Comparison of ENCODE assay signal across 10 cellular contexts in genomic region chr1:11384170-11384554, GRCh38.
DNase-seq lines count a peak whose midpoint lies in the region; ATAC-seq lines count a peak whose summit lies in the region.
"Had no signal": no experiment of that assay in that cellular context is flagged by ENCODE, and none has a peak within 500 bp of the region (broad histone marks: within the 10 kb centered on the region; RNA-seq: fewer than 3 reads in every experiment).

No MANE protein-coding gene starts in this region.

- CTCF ChIA-PET in activated naive CD4-positive, alpha-beta T cell treated with anti-CD3 and anti-CD28 coated beads, Interleukin-2, amount 10 ng/mL, durations not matched to agents 7 days and 5 days (lab: Charles Lee): interaction anchor here (1.1 kb wide), 1 partner anchor 19 kb away, joined by 3 read pairs; no protein-coding TSS in a partner anchor

- peak; percentile 55 to 74 for ATAC-seq in stimulated activated naive B cell treated with anti-CD40 and anti-IgM and Interleukin-4, amounts not matched to agents 10 μg/mL and 1 μg/mL and 100 μg/mL, for 72 hours (replicated peaks)
- ATAC-seq in GM19463 (IDR thresholded peaks at IDR 0.05; ENCODE audit: unreplicated experiment): no peak
- ATAC-seq: mucosa of descending colon, right lobe of liver had no signal

- peaks cover 10% of the 10 kb centered on the region for H3K36me3 Mint-ChIP-seq in activated naive CD4-positive, alpha-beta T cell treated with anti-CD3 and anti-CD28 coated beads, Interleukin-2, amount 10 ng/mL, durations not matched to agents 7 days and 5 days
- H3K36me3 Mint-ChIP-seq in stimulated activated naive B cell treated with anti-CD40 and anti-IgM and Interleukin-4, amounts not matched to agents 10 μg/mL and 1 μg/mL and 100 μg/mL, for 72 hours: no peaks in the 10 kb centered on the region

- H3K27me3 Mint-ChIP-seq in activated naive CD4-positive, alpha-beta T cell treated with anti-CD3 and anti-CD28 coated beads, Interleukin-2, amount 10 ng/mL, durations not matched to agents 7 days and 5 days: peaks cover 54% of the 10 kb centered on the region
- H3K27me3 Mint-ChIP-seq in stimulated activated naive B cell treated with anti-CD40 and anti-IgM and Interleukin-4, amounts not matched to agents 10 μg/mL and 1 μg/mL and 100 μg/mL, for 72 hours: peaks cover 28 to 33% of the 10 kb centered on the region in 2 donors

- H3K9me3 Mint-ChIP-seq in activated naive CD4-positive, alpha-beta T cell treated with anti-CD3 and anti-CD28 coated beads, Interleukin-2, amount 10 ng/mL, durations not matched to agents 7 days and 5 days: peaks cover 11% of the 10 kb centered on the region
- H3K9me3 Mint-ChIP-seq in stimulated activated naive B cell treated with anti-CD40 and anti-IgM and Interleukin-4, amounts not matched to agents 10 μg/mL and 1 μg/mL and 100 μg/mL, for 72 hours: peaks cover 2 to 5% of the 10 kb centered on the region in 2 donors

- DNase-seq in activated naive CD4-positive, alpha-beta T cell treated with anti-CD3 and anti-CD28 coated beads, Interleukin-2, amount 10 ng/mL, durations not matched to agents 7 days and 5 days: no peak
- DNase-seq in activated naive CD4-positive, alpha-beta T cell (lab: John Stamatoyannopoulos, UW): no peak
- DNase-seq in MV-4-11 (lab: John Stamatoyannopoulos, UW) (peak; percentile 68), amniotic epithelial cell (ENCODE audit: low read depth) (peak; percentile 27), occipital lobe (lab: John Stamatoyannopoulos, UW) (no peak), dedifferentiated amniotic fluid mesenchymal stem cell (ENCODE audit: extremely low spot score) (no peak)
- no peak for DNase-seq in stimulated activated naive B cell treated with anti-CD40 and anti-IgM and Interleukin-4, amounts not matched to agents 10 μg/mL and 1 μg/mL and 100 μg/mL, for 72 hours
- DNase-seq: mucosa of descending colon, right lobe of liver had no signal

- H3K4me3 Mint-ChIP-seq in activated naive CD4-positive, alpha-beta T cell treated with anti-CD3 and anti-CD28 coated beads, Interleukin-2, amount 10 ng/mL, durations not matched to agents 7 days and 5 days: peak overlapping the region; percentile 40
- no peak overlapping the region for H3K4me3 Mint-ChIP-seq in stimulated activated naive B cell treated with anti-CD40 and anti-IgM and Interleukin-4, amounts not matched to agents 10 μg/mL and 1 μg/mL and 100 μg/mL, for 72 hours

- H3K27ac Mint-ChIP-seq in activated naive CD4-positive, alpha-beta T cell treated with anti-CD3 and anti-CD28 coated beads, Interleukin-2, amount 10 ng/mL, durations not matched to agents 7 days and 5 days: peak overlapping the region; percentile 83
- no peak overlapping the region for H3K27ac Mint-ChIP-seq in stimulated activated naive B cell treated with anti-CD40 and anti-IgM and Interleukin-4, amounts not matched to agents 10 μg/mL and 1 μg/mL and 100 μg/mL, for 72 hours

- H3K4me1 Mint-ChIP-seq in activated naive CD4-positive, alpha-beta T cell treated with anti-CD3 and anti-CD28 coated beads, Interleukin-2, amount 10 ng/mL, durations not matched to agents 7 days and 5 days: peaks cover 48% of the 10 kb centered on the region
- H3K4me1 Mint-ChIP-seq in stimulated activated naive B cell treated with anti-CD40 and anti-IgM and Interleukin-4, amounts not matched to agents 10 μg/mL and 1 μg/mL and 100 μg/mL, for 72 hours: peaks cover 13 to 19% of the 10 kb centered on the region in 2 donors

Comparison
In these comparisons a context has a peak if more than half of its experiments do, and no peak if none do; other contexts are left out.
1. DNase-seq: peak in MV-4-11 (single experiment) and amniotic epithelial cell (single experiment); none in activated naive CD4-positive, alpha-beta T cell treated with anti-CD3 and anti-CD28 coated beads, Interleukin-2, amount 10 ng/mL, durations not matched to agents 7 days and 5 days (single experiment), activated naive CD4-positive, alpha-beta T cell (0 of 4), stimulated activated naive B cell treated with anti-CD40 and anti-IgM and Interleukin-4, amounts not matched to agents 10 μg/mL and 1 μg/mL and 100 μg/mL, for 72 hours (single experiment), occipital lobe (single experiment) and dedifferentiated amniotic fluid mesenchymal stem cell (single experiment).